In the genomic region with DNA sequence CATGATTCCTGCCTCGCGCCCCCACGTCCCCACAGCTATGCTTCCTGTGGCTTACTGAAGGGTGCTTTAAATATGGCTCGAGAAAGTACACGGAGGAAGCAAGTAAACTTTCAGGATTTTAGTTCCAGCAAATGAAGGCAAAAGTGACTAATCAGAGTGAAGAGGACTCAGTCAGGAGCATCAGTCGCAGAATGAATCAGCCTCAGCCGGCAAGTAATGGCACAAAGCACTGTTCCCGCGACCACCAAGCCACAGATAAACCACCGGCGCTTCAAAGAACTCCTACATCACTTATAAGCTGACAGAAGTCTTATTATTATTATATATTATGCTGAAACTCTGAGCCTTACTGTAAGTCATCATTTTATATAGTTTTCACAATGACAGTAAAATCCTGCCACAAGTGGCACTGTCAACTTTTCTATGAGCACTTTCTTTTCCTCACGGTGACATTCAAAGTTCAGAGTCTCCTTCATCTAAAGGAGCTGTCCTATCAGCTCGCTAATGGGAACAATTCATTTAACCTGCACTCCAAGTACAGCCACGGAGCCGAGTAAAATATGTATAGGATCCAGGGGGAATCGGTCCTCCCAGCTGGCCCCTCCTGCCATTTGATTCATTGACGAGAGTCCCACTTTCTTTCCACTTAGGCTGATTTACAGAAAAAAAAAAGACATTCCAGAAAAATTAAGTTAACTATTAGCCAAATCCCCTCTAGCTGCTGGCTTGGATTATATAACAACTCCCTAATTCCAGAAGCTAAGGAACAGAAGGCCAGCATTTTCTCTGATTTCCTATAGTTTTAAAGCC, we compare ENCODE assay signal across 10 cellular contexts.
DNase-seq lines count a peak whose midpoint lies in the region; TF ChIP-seq lines count a peak whose summit lies in the region.
"Had no signal": no experiment of that assay in that cellular context is flagged by ENCODE, and none has a peak within 500 bp of the region (broad histone marks: within the 10 kb centered on the region; RNA-seq: fewer than 3 reads in every experiment).

No MANE protein-coding gene starts in this region.

- H3K79me2 ChIP-seq in fibroblast of lung (ENCODE audit: control insufficient read depth, insufficient read depth, low read length) = no peaks in the 10 kb centered on the region

- H3K27me3 ChIP-seq in fibroblast of lung (ENCODE audit: control insufficient read depth, insufficient read depth, low read length) = no peaks in the 10 kb centered on the region
- H3K27me3 ChIP-seq in H7 (ENCODE audit: control insufficient read depth, insufficient read depth, low read length) = no peaks in the 10 kb centered on the region

- no peak overlapping the region for H2AFZ ChIP-seq in fibroblast of lung (ENCODE audit: low read length)

- H3K9me3 Mint-ChIP-seq in HFFc6 (no peaks in the 10 kb centered on the region), MCF 10A (ENCODE audit: unreplicated experiment) (no peaks in the 10 kb centered on the region)

- H3K9ac ChIP-seq in fibroblast of lung (ENCODE audit: insufficient read depth, low read length) = no peak overlapping the region

- H3K27ac Mint-ChIP-seq in HFFc6 (no peak overlapping the region), MCF 10A (ENCODE audit: low read depth, unreplicated experiment) (no peak overlapping the region)

- CTCF ChIA-PET in MCF 10A (lab: Yijun Ruan, JAX) = no interaction called here

- H3K36me3 Mint-ChIP-seq in HFFc6 (ENCODE audit: low read depth) (no peaks in the 10 kb centered on the region), MCF 10A (ENCODE audit: insufficient read depth, unreplicated experiment) (no peaks in the 10 kb centered on the region)

- DNase-seq in LHCN-M2 (ENCODE audit: low read depth) (peak; percentile 45), activated T-cell treated with anti-CD3 and anti-CD28 coated beads for 4 hours (peak; percentile 45), fibroblast of lung (ENCODE audit: low read depth in 2 of 2) (peak in 1 of 2 donors; percentile 59), HFFc6 (no peak), H7 (no peak), MCF 10A (ENCODE audit: unreplicated experiment) (no peak), HuH-7.5 (ENCODE audit: low spot score) (no peak)
- peak; percentile 60 to 88 (median 78) for DNase-seq in stimulated activated CD4-positive, alpha-beta T cell treated with anti-CD3 and anti-CD28 coated beads, TNF-alpha, amount 100 ng/mL, for 24 hours (ENCODE audit: low read depth in 3 of 3)
- DNase-seq: SHP77 treated with DMSO at 0.1 percent for 48 hours had no signal

- POLR2A ChIA-PET in MCF 10A (lab: Yijun Ruan, JAX) = interaction anchor here (1.1 kb wide), 1 partner anchor 15 kb away, joined by 3 read pairs; no protein-coding TSS in a partner anchor

- H4K20me1 ChIP-seq in fibroblast of lung (ENCODE audit: control insufficient read depth, extremely low read depth, insufficient read depth, low read length) = no peaks in the 10 kb centered on the region

- H3K4me2 ChIP-seq in fibroblast of lung (ENCODE audit: extremely low read depth, insufficient read depth, low read length) = peak overlapping the region; percentile 32

- H3K4me1 ChIP-seq in fibroblast of lung (ENCODE audit: control insufficient read depth, extremely low read depth, insufficient read depth, low read length) = no peaks in the 10 kb centered on the region

- H3K27me3 Mint-ChIP-seq in HFFc6 (ENCODE audit: insufficient read depth) (peaks cover 8% of the 10 kb centered on the region), MCF 10A (ENCODE audit: insufficient read depth, unreplicated experiment) (peaks cover 10% of the 10 kb centered on the region)

- no peaks in the 10 kb centered on the region for H3K36me3 ChIP-seq in fibroblast of lung (ENCODE audit: control insufficient read depth, insufficient read depth, low read length)
- H3K36me3 ChIP-seq in H7 (replicated peaks; ENCODE audit: control insufficient read depth, insufficient read depth, low read length) = no peaks in the 10 kb centered on the region

- H3K4me3 ChIP-seq in fibroblast of lung (replicated peaks in 1 of 4; ENCODE audit: control extremely low read depth in 1 of 4, insufficient read depth in 1 of 4, low read depth in 3 of 4, low read length in 4 of 4) (no peak overlapping the region), H7 (ENCODE audit: insufficient read depth, low read depth, low read length) (no peak overlapping the region)

- H3K27ac ChIP-seq in fibroblast of lung (ENCODE audit: insufficient read depth, low read length) = no peak overlapping the region
- H3K27ac ChIP-seq: C4-2B had no signal

- H3K4me3 Mint-ChIP-seq in HFFc6 = no peak overlapping the region
- H3K4me3 Mint-ChIP-seq in MCF 10A (ENCODE audit: unreplicated experiment) = no peak overlapping the region

- no peaks in the 10 kb centered on the region for H3K9me3 ChIP-seq in fibroblast of lung (ENCODE audit: control insufficient read depth, insufficient read depth, low read depth, low read length)

- no peak for TF ChIP-seq CTCF in fibroblast of lung (conservative IDR thresholded peaks at IDR 0.05 in 1 of 2, IDR thresholded peaks at IDR 0.05 in 1 of 2; ENCODE audit: low read depth in 1 of 2, low read length in 2 of 2)
- TF ChIP-seq CTCF in HFFc6 (IDR thresholded peaks at IDR 0.05) = no peak
- TF ChIP-seq CTCF in MCF 10A (IDR thresholded peaks at IDR 0.05; ENCODE audit: unreplicated experiment) = no peak

- H3K4me1 Mint-ChIP-seq in HFFc6 (ENCODE audit: low read depth) = no peaks in the 10 kb centered on the region
- peaks cover 1% of the 10 kb centered on the region for H3K4me1 Mint-ChIP-seq in MCF 10A (ENCODE audit: insufficient read depth, unreplicated experiment)

- intact Hi-C loops in MCF 10A (cut with micrococcal nuclease) = no loop called here

- BruUV-seq in MCF 10A (replicated peaks; lab: Mats Ljungman, UMichigan) = no TSS peak

Comparison
In these comparisons a context has a peak if more than half of its experiments do, and no peak if none do; other contexts are left out.
1. DNase-seq: peak in LHCN-M2 (single experiment), activated T-cell treated with anti-CD3 and anti-CD28 coated beads for 4 hours (single experiment) and stimulated activated CD4-positive, alpha-beta T cell treated with anti-CD3 and anti-CD28 coated beads, TNF-alpha, amount 100 ng/mL, for 24 hours (3 of 3); none in HFFc6 (single experiment), H7 (single experiment), MCF 10A (single experiment) and HuH-7.5 (single experiment).